ENCODE assay signal across 1 cellular context in the genomic region with DNA sequence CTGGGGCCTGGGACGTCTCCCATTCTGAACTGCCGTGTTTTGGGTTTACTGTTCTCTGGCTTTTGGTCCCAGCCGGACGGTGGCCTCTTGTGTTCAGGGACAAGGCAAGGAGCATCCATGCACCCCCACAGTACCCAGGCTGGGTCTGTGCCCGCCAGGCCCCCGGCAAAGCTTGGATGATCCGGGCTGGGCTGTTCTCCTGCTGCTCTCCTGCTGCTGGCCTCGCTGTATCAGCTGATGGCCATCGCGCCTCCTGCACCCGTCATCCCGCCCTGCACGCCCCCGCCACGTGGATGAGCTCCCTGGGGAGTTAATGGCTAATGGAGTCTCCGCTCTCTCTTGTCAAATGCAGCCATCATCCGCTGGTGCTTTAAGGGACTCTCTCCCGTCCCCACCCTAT.
TF ChIP-seq lines count a peak whose summit lies in the region.

No MANE protein-coding gene starts in this region.

TF ChIP-seq in IMR-90, 13 proteins besides CTCF, POLR2A, EP300 and RAD21 (continued from another document):
- TF ChIP-seq, protein P1, sequence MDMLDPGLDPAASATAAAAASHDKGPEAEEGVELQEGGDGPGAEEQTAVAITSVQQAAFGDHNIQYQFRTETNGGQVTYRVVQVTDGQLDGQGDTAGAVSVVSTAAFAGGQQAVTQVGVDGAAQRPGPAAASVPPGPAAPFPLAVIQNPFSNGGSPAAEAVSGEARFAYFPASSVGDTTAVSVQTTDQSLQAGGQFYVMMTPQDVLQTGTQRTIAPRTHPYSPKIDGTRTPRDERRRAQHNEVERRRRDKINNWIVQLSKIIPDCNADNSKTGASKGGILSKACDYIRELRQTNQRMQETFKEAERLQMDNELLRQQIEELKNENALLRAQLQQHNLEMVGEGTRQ (IDR thresholded peaks at IDR 0.05; ENCODE audit: low read depth, low read length), result no peak
- TF ChIP-seq SMC3 (IDR thresholded peaks at IDR 0.05; ENCODE audit: low read depth, low read length) (no peak), MAFK (IDR thresholded peaks at IDR 0.05; ENCODE audit: low read depth, low read length) (no peak), MXI1 (IDR thresholded peaks at IDR 0.05; ENCODE audit: borderline replicate concordance, low read depth, low read length) (no peak), CHD1 (IDR thresholded peaks at IDR 0.05; ENCODE audit: low read depth, low read length) (no peak), BHLHE40 (IDR thresholded peaks at IDR 0.05; ENCODE audit: low read depth, low read length) (no peak), NFE2L2 (IDR thresholded peaks at IDR 0.05; ENCODE audit: low read depth, low read length) (no peak), CEBPB (IDR thresholded peaks at IDR 0.05; ENCODE audit: low read depth, low read length) (no peak)
- TF ChIP-seq, protein P2, sequence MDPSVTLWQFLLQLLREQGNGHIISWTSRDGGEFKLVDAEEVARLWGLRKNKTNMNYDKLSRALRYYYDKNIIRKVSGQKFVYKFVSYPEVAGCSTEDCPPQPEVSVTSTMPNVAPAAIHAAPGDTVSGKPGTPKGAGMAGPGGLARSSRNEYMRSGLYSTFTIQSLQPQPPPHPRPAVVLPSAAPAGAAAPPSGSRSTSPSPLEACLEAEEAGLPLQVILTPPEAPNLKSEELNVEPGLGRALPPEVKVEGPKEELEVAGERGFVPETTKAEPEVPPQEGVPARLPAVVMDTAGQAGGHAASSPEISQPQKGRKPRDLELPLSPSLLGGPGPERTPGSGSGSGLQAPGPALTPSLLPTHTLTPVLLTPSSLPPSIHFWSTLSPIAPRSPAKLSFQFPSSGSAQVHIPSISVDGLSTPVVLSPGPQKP (IDR thresholded peaks at IDR 0.05; ENCODE audit: borderline replicate concordance, low read depth, low read length), result no peak
